In the genomic region with DNA sequence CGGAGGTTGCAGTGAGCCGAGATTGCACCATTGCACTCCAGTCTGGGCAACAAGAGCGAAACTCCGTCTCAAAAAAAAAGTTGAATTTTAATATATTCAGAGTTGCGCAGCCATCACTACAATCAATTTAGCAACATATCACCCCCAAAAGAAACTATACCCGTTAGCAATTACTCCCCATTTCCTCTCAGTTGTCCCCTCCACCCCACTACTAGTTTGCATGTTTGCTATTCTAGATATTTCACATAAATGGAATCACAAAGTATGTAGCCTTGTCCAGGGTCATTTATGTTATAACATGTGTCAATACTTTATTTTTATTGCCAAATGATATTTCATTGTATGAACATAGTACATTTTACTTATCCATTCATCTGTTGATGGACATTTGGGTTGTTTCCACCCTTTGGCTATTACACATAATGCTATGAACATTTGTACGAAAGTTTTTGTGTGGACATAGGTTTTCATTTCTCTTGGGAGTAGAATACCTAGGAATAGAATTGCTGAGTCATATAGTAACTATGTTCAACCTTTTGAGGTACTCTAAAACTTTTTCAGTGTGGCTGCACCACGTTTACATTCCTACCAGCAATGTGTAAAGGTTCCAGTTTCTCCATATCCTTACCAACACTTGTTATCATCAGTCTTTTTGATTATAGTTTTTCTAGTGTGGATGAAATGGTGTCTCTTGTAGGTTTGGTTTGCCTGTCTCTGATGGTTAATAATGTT, we compare ENCODE assay signal across 9 cellular contexts. TPM values are rescaled to one million over a fixed set of nuclear protein-coding genes. Genes with fewer than 3 reads are reported as not detected.
DNase-seq lines count a peak whose midpoint lies in the region; ATAC-seq, FAIRE-seq and TF ChIP-seq lines count a peak whose summit lies in the region.
"Had no signal": no experiment of that assay in that cellular context is flagged by ENCODE, and none has a peak within 500 bp of the region (broad histone marks: within the 10 kb centered on the region; RNA-seq: fewer than 3 reads in every experiment).

No MANE protein-coding gene starts in this region.

- TF ChIP-seq EP300 in H1 (IDR thresholded peaks at IDR 0.05; ENCODE audit: borderline replicate concordance in 1 of 2, low read depth in 2 of 2, low read length in 2 of 2): no peak
- TF ChIP-seq EP300 in sigmoid colon (IDR thresholded peaks at IDR 0.05): no peak

- H3K4me2 ChIP-seq in OCI-LY3 (ENCODE audit: low read length) (peak overlapping the region; percentile 71), H1 (ENCODE audit: insufficient read depth in 1 of 2, low read depth in 2 of 2, low read length in 2 of 2) (peak overlapping the region in 1 of 2 experiments; percentile 76; a peak in 3 of 4 replicates)

- H3K18ac ChIP-seq in H1 (ENCODE audit: extremely low read depth, low read length): no peak overlapping the region

- FAIRE-seq in GM12891 (lab: Jason Lieb, UNC) (peak; percentile 70), H1 (lab: Jason Lieb, UNC) (no peak)

- no peak overlapping the region for H4K5ac ChIP-seq in H1 (ENCODE audit: insufficient read length, low read depth, low read length)

- no peak overlapping the region for H4K91ac ChIP-seq in H1 (replicated peaks; ENCODE audit: insufficient read length, low read length)

- H3K4ac ChIP-seq in H1 (replicated peaks; ENCODE audit: insufficient read length, low read depth, low read length): no peak overlapping the region

- H2AFZ ChIP-seq in OCI-LY3 (ENCODE audit: low read depth, low read length) (no peak overlapping the region), H1 (ENCODE audit: low read length) (no peak overlapping the region)

- no peak for TF ChIP-seq RAD21 in H1 (IDR thresholded peaks at IDR 0.05 in 1 of 2, conservative IDR thresholded peaks at IDR 0.05 in 1 of 2; ENCODE audit: low read depth in 2 of 2, low read length in 2 of 2)

- ATAC-seq in HG03439 (IDR thresholded peaks at IDR 0.05; ENCODE audit: unreplicated experiment) (no peak), GM18861 (IDR thresholded peaks at IDR 0.05; ENCODE audit: unreplicated experiment) (no peak)

- no peak overlapping the region for H2BK5ac ChIP-seq in H1 (ENCODE audit: low read depth, low read length)

- no peaks in the 10 kb centered on the region for H3K79me1 ChIP-seq in H1 (ENCODE audit: low read depth, low read length)

- H3K4me3 ChIP-seq in OCI-LY3 (ENCODE audit: low read length) (peak overlapping the region; percentile 78), H1 (ENCODE audit: extremely low read depth in 1 of 4, insufficient read depth in 2 of 4, low read depth in 3 of 4, low read length in 4 of 4) (no peak overlapping the region), sigmoid colon (no peak overlapping the region)

- H4K20me1 ChIP-seq in OCI-LY3 (ENCODE audit: insufficient read depth, low read length): no peaks in the 10 kb centered on the region
- H4K20me1 ChIP-seq in H1 (replicated peaks in 1 of 2; ENCODE audit: control insufficient read depth in 1 of 2, insufficient read depth in 2 of 2, low read length in 2 of 2): no peaks in the 10 kb centered on the region

- H3K9me3 ChIP-seq in OCI-LY3 (ENCODE audit: insufficient read depth, low read length) (no peaks in the 10 kb centered on the region), H1 (ENCODE audit: insufficient read depth in 2 of 2, low read depth in 1 of 2, low read length in 1 of 2) (no peaks in the 10 kb centered on the region), sigmoid colon (no peaks in the 10 kb centered on the region)

- CTCF ChIA-PET in H1 (lab: Charles Lee; ENCODE audit: partially characterized antibody): no interaction called here

- H3K27ac ChIP-seq in OCI-LY3 (ENCODE audit: low read length) (peak overlapping the region; percentile 10; the same call in 1 of the 2 replicates), H1 (ENCODE audit: low read depth, low read length) (no peak overlapping the region), sigmoid colon (peak overlapping the region; percentile 95 to 100 (median 96))

- H2BK15ac ChIP-seq in H1 (ENCODE audit: low read length): no peak overlapping the region

- no peaks in the 10 kb centered on the region for H3K36me3 ChIP-seq in OCI-LY3 (replicated peaks; ENCODE audit: low read depth, low read length)
- H3K36me3 ChIP-seq in H1 (ENCODE audit: control insufficient read depth in 2 of 4, insufficient read depth in 4 of 4, low read length in 3 of 4): no peaks in the 10 kb centered on the region
- no peaks in the 10 kb centered on the region for H3K36me3 ChIP-seq in sigmoid colon

- intact Hi-C loops in sigmoid colon (cut with DNase I): loop anchor here (5.0 kb wide), 2 partner anchors 101 to 201 kb away; no protein-coding TSS in a partner anchor

- H3K23ac ChIP-seq in H1 (ENCODE audit: insufficient read length): no peak overlapping the region

- H3K23me2 ChIP-seq in H1 (ENCODE audit: low read depth, low read length): 0 out of 2 replicates have a peak, but pooled peaks cover 2% of the 10 kb centered on the region

- no peak overlapping the region for H2AK5ac ChIP-seq in H1 (ENCODE audit: low read depth, low read length)

- H4K8ac ChIP-seq in H1 (ENCODE audit: extremely low read depth, insufficient read depth, low read length): no peak overlapping the region

- H3K27me3 ChIP-seq in OCI-LY3 (ENCODE audit: low read depth, low read length): no peaks in the 10 kb centered on the region
- no peaks in the 10 kb centered on the region for H3K27me3 ChIP-seq in H1 (replicated peaks in 1 of 4; ENCODE audit: control insufficient read depth in 3 of 4, extremely low read depth in 1 of 4, insufficient read depth in 3 of 4, low read length in 3 of 4)
- no peaks in the 10 kb centered on the region for H3K27me3 ChIP-seq in sigmoid colon

- POLR2A ChIA-PET in H1 (lab: Charles Lee; ENCODE audit: partially characterized antibody): interaction anchor here (0.7 to 4.5 kb wide), 3 partner anchors 13 to 1057 kb away, joined by 3 to 78 read pairs (median 4); no protein-coding TSS in a partner anchor

- no peak overlapping the region for H3K14ac ChIP-seq in H1 (ENCODE audit: insufficient read length)

- H2BK120ac ChIP-seq in H1 (replicated peaks; ENCODE audit: low read depth, low read length): no peak overlapping the region

- H3K9ac ChIP-seq in OCI-LY3 (ENCODE audit: low read length): 0 out of 2 replicates have a peak overlapping the region, but pooled peaks have one; percentile 9
- no peak overlapping the region for H3K9ac ChIP-seq in H1 (replicated peaks in 1 of 4; ENCODE audit: extremely low read depth in 1 of 4, low read depth in 3 of 4, low read length in 3 of 4)
- H3K9ac ChIP-seq: parathyroid adenoma had no signal

- no peak for TF ChIP-seq CTCF in OCI-LY3 (IDR thresholded peaks at IDR 0.05; ENCODE audit: low read depth, low read length)
- TF ChIP-seq CTCF in H1 (IDR thresholded peaks at IDR 0.05; ENCODE audit: control extremely low read depth in 1 of 3, insufficient read depth in 1 of 3, low read depth in 1 of 3, low read length in 3 of 3): no peak
- no peak for TF ChIP-seq CTCF in sigmoid colon (IDR thresholded peaks at IDR 0.05)

- TF ChIP-seq POLR2A in GM12891 (IDR thresholded peaks at IDR 0.05; ENCODE audit: low read depth, low read length): peak; percentile 34; the same call in 1 of the 2 replicates
- TF ChIP-seq POLR2A in H1 (IDR thresholded peaks at IDR 0.05; ENCODE audit: control extremely low read depth in 1 of 2, low read depth in 2 of 2, low read length in 2 of 2): no peak
- no peak for TF ChIP-seq POLR2A in sigmoid colon (IDR thresholded peaks at IDR 0.05)

- H3K4me1 ChIP-seq in OCI-LY3 (ENCODE audit: low read length) (peaks cover 20% of the 10 kb centered on the region), H1 (replicated peaks in 1 of 4; ENCODE audit: control insufficient read depth in 3 of 4, insufficient read depth in 4 of 4, low read length in 3 of 4) (no peaks in the 10 kb centered on the region; a peak in 1 of 7 replicates), sigmoid colon (peaks cover 0 to 27% (median 20%) of the 10 kb centered on the region in 4 donors)
- H3K4me1 ChIP-seq: parathyroid adenoma had no signal

- DNase-seq in GM12891 (ENCODE audit: insufficient read length, low spot score) (no peak), H1 (ENCODE audit: low read depth in 1 of 2, low spot score in 2 of 2) (no peak), sigmoid colon (no peak), COLO668 (lab: John Stamatoyannopoulos, UW; ENCODE audit: unreplicated experiment) (no peak)
- DNase-seq: NCI-H510A treated with DMSO at 0.1 percent for 48 hours had no signal

- 96% methylated on average over 8 of the region's 8 CpGs; no CpG with 5 or more reads in 1 of the 2 experiments for WGBS in H1 (ENCODE audit: extremely low coverage in 1 of 2, insufficient coverage in 1 of 2, insufficient read length in 1 of 2, insufficient replicate concordance in 2 of 2, low coverage in 1 of 2, low lambda C conversion rate in 2 of 2, missing lambda C conversion rate in 1 of 2), 2 experiments
- WGBS in sigmoid colon, 2 donors: 88 to 92% methylated on average over 8 of the region's 8 CpGs

- H3K56ac ChIP-seq in H1 (replicated peaks; ENCODE audit: insufficient read length, low read depth, low read length): no peak overlapping the region

- H2BK12ac ChIP-seq in H1 (ENCODE audit: low read depth, low read length): no peak overlapping the region

- H2BK20ac ChIP-seq in H1 (ENCODE audit: low read length): no peak overlapping the region

- H3K79me2 ChIP-seq in OCI-LY3 (ENCODE audit: low read length) (peaks cover 57% of the 10 kb centered on the region), H1 (ENCODE audit: control insufficient read depth in 1 of 2, insufficient read depth in 2 of 2, low read length in 2 of 2) (peaks cover 0 to 68% of the 10 kb centered on the region in 2 experiments; a peak in 3 of 4 replicates)

TF ChIP-seq in GM12891, 5 proteins besides CTCF, POLR2A, EP300 and RAD21 (continues in another document):
- TF ChIP-seq POU2F2 (IDR thresholded peaks at IDR 0.05; ENCODE audit: low read depth, low read length): no peak
- TF ChIP-seq POLR2AphosphoS5 (IDR thresholded peaks at IDR 0.05; ENCODE audit: low read depth, low read length): no peak
- no peak for TF ChIP-seq TAF1 (IDR thresholded peaks at IDR 0.05; ENCODE audit: low read depth, low read length)

TF ChIP-seq in H1, 55 proteins besides CTCF, POLR2A, EP300 and RAD21 (continues in another document):
- TF ChIP-seq BACH1 (IDR thresholded peaks at IDR 0.05; ENCODE audit: low read length): peak; percentile 40; the same call in 1 of the 2 replicates
- TF ChIP-seq MAFK (IDR thresholded peaks at IDR 0.05; ENCODE audit: low read depth, low read length): 0 out of 2 replicates have a peak, but pooled peaks have one; percentile 48

RNA-seq across cellular contexts. Expression of gene ZNF143, which starts 2.2 kb away (rescaled TPM):
- 12.3 TPM for polyA plus RNA-seq in GM12891 (2012; ENCODE audit: low read depth, missing spikeins)
- 38.9 and 43.0 TPM in 2 replicates for total RNA-seq in H1 (2021; fragmentation: NEBNext Ultra II Directional; extraction: Animal tissue kit (Norgen Biotek cat#: 25700))
- polyA plus RNA-seq in H1 (2011; rRNA removed) (37.7 and 69.2 TPM in 2 replicates), sigmoid colon (10 to 100 TPM; 13.2 to 17.7 (median 14.8) TPM)
- polyA plus RNA-seq in H1 (2011; cell fraction: cytosol; rRNA removed): 33.1 TPM
- polyA plus RNA-seq in H1 (2011; cell fraction: nucleus; rRNA removed): 38.5 TPM
- polyA plus RNA-seq in H1 (2012, experiment 1 of 2): 29.5 to 50.1 TPM (median 34.4 TPM) in 4 replicates
- polyA plus RNA-seq in H1 (2012, experiment 2 of 2): 1.9 TPM
- 18.9 TPM for polyA plus RNA-seq in H1 (2013, experiment 1 of 2)
- 19.9 TPM for polyA plus RNA-seq in H1 (2013, experiment 2 of 2)
- polyA minus RNA-seq in H1 (2011; rRNA and poly(A)+ RNA removed): 208 and 231 TPM in 2 replicates
- polyA minus RNA-seq in H1 (2011; cell fraction: cytosol; rRNA and poly(A)+ RNA removed): 41.2 TPM
- polyA minus RNA-seq in H1 (2011; cell fraction: nucleus; rRNA and poly(A)+ RNA removed): 86.0 TPM
- total RNA-seq in sigmoid colon: 10 to 100 TPM; 20.2 to 48.4 (median 32.4) TPM
